16 cellular contexts compared by ENCODE assay signal in genomic region chr9:91856419-91856818, GRCh38.
A peak's percentile ranks its signal among the peaks of the same experiment; 100 is the strongest.
DNase-seq lines count a peak whose midpoint lies in the region; ATAC-seq and TF ChIP-seq lines count a peak whose summit lies in the region.
"Had no signal": no experiment of that assay in that cellular context is flagged by ENCODE, and none has a peak within 500 bp of the region (broad histone marks: within the 10 kb centered on the region; RNA-seq: fewer than 3 reads in every experiment).

No MANE protein-coding gene starts in this region.

- H3K27ac Mint-ChIP-seq in neural crest cell (ENCODE audit: unreplicated experiment) = no peak overlapping the region
- H3K27ac Mint-ChIP-seq: activated naive CD4-positive, alpha-beta T cell treated with anti-CD3 and anti-CD28 coated beads, Interleukin-2, amount 10 ng/mL, durations not matched to agents 7 days and 5 days had no signal

- H3K9me3 Mint-ChIP-seq in neural crest cell = peaks cover 4% of the 10 kb centered on the region
- H3K9me3 Mint-ChIP-seq: activated naive CD4-positive, alpha-beta T cell treated with anti-CD3 and anti-CD28 coated beads, Interleukin-2, amount 10 ng/mL, durations not matched to agents 7 days and 5 days had no signal

- ATAC-seq in HCT116 (peak; percentile 57; the same call in 1 of the 2 replicates), GM21619 (IDR thresholded peaks at IDR 0.05; ENCODE audit: unreplicated experiment) (no peak), HG03469 (IDR thresholded peaks at IDR 0.05; ENCODE audit: unreplicated experiment) (no peak)
- ATAC-seq: heart right ventricle had no signal

- DNase-seq in NCI-H82 (lab: John Stamatoyannopoulos, UW) (peak; percentile 29), NCI-H82 treated with DMSO at 0.1 percent for 48 hours (lab: John Stamatoyannopoulos, UW; ENCODE audit: unreplicated experiment) (no peak), HCT116 (ENCODE audit: low read depth, low spot score) (no peak), breast epithelium (ENCODE audit: low spot score in 2 of 2) (no peak), neural crest cell (ENCODE audit: low read depth, low spot score) (no peak), NCI-H1048 (lab: John Stamatoyannopoulos, UW) (no peak)
- DNase-seq: activated CD4-positive, alpha-beta T cell treated with anti-CD3 and anti-CD28 coated beads for 4 hours; activated naive CD4-positive, alpha-beta T cell treated with anti-CD3 and anti-CD28 coated beads, Interleukin-2, amount 10 ng/mL, durations not matched to agents 7 days and 5 days; Calu3; colonic mucosa; heart right ventricle; stimulated activated CD4-positive, alpha-beta T cell treated with anti-CD3 and anti-CD28 coated beads, Interleukin-4, amount 100 ng/mL, for 1 hour; SW 1271 had no signal

- TF ChIP-seq POLR2A in HCT116 (IDR thresholded peaks at IDR 0.05; ENCODE audit: borderline replicate concordance, extremely low read depth, insufficient read depth, insufficient read length) (no peak), breast epithelium (IDR thresholded peaks at IDR 0.05) (no peak)

- no peaks in the 10 kb centered on the region for H3K27me3 Mint-ChIP-seq in neural crest cell (ENCODE audit: low read depth)

- H3K4me3 ChIP-seq in HCT116 (replicated peaks in 1 of 2; ENCODE audit: low read depth in 1 of 2, low read length in 2 of 2) (no peak overlapping the region), breast epithelium (no peak overlapping the region)
- H3K4me3 ChIP-seq: colonic mucosa, heart right ventricle, skin epidermis had no signal

- TF ChIP-seq CTCF in HCT116 (IDR thresholded peaks at IDR 0.05 in 2 of 3, conservative IDR thresholded peaks at IDR 0.05 in 1 of 3; ENCODE audit: borderline replicate concordance in 1 of 3, insufficient read depth in 1 of 3, low read depth in 2 of 3, low read length in 2 of 3) (no peak), breast epithelium (IDR thresholded peaks at IDR 0.05) (no peak), neural crest cell (conservative IDR thresholded peaks at IDR 0.05) (no peak)

- H3K4me1 Mint-ChIP-seq in neural crest cell = peaks cover 61% of the 10 kb centered on the region
- H3K4me1 Mint-ChIP-seq: activated naive CD4-positive, alpha-beta T cell treated with anti-CD3 and anti-CD28 coated beads, Interleukin-2, amount 10 ng/mL, durations not matched to agents 7 days and 5 days had no signal

- no peaks in the 10 kb centered on the region for H3K9me2 ChIP-seq in HCT116 (ENCODE audit: insufficient read depth)

- H3K9me3 ChIP-seq in HCT116 (ENCODE audit: control insufficient read depth in 1 of 2, insufficient read depth in 1 of 2, low read depth in 1 of 2, low read length in 2 of 2) (no peaks in the 10 kb centered on the region), breast epithelium (no peaks in the 10 kb centered on the region)
- H3K9me3 ChIP-seq: colonic mucosa, heart right ventricle had no signal

- H3K4me1 ChIP-seq in HCT116 (ENCODE audit: control insufficient read depth in 1 of 2, insufficient read depth in 2 of 2, low read length in 2 of 2) = peaks cover 0 to 8% of the 10 kb centered on the region in 2 experiments; a peak in 1 of 4 replicates
- H3K4me1 ChIP-seq in breast epithelium = peaks cover 0 to 4% of the 10 kb centered on the region in 2 donors
- H3K4me1 ChIP-seq: colonic mucosa, heart right ventricle had no signal

- H2AFZ ChIP-seq in HCT116 (ENCODE audit: low read depth, low read length, poor library complexity, severe bottlenecking) = no peak overlapping the region

- H3K36me3 ChIP-seq in HCT116 (ENCODE audit: control insufficient read depth in 1 of 2, insufficient read depth in 2 of 2, low read length in 2 of 2) = no peaks in the 10 kb centered on the region
- H3K36me3 ChIP-seq in breast epithelium = no peaks in the 10 kb centered on the region
- H3K36me3 ChIP-seq: colonic mucosa, heart right ventricle had no signal

- H3K4me3 Mint-ChIP-seq in neural crest cell = peak overlapping the region; percentile 38
- H3K4me3 Mint-ChIP-seq: activated naive CD4-positive, alpha-beta T cell treated with anti-CD3 and anti-CD28 coated beads, Interleukin-2, amount 10 ng/mL, durations not matched to agents 7 days and 5 days had no signal

- POLR2A ChIA-PET in HCT116 (lab: Charles Lee) = no interaction called here

- no peak overlapping the region for H3K9ac ChIP-seq in HCT116 (ENCODE audit: low read length)

- intact Hi-C loops in HCT116 (cut with micrococcal nuclease) = no loop called here
- intact Hi-C loops in breast epithelium (cut with DNase I; ENCODE audit: low total_unique reads) = no loop called here

- CTCF ChIA-PET in HCT116 (lab: Charles Lee) = no interaction called here

- no peaks in the 10 kb centered on the region for H4K20me1 ChIP-seq in HCT116 (ENCODE audit: insufficient read depth)

- H3K36me3 Mint-ChIP-seq in neural crest cell (ENCODE audit: low read depth) = peaks cover 8% of the 10 kb centered on the region
- H3K36me3 Mint-ChIP-seq: activated naive CD4-positive, alpha-beta T cell treated with anti-CD3 and anti-CD28 coated beads, Interleukin-2, amount 10 ng/mL, durations not matched to agents 7 days and 5 days had no signal

- H3K27ac ChIP-seq in HCT116 (ENCODE audit: low read depth, low read length) = no peak overlapping the region
- peak overlapping the region; percentile 7 to 48 for H3K27ac ChIP-seq in breast epithelium
- H3K27ac ChIP-seq: colonic mucosa, heart right ventricle, skin epidermis had no signal

- RAD21 ChIA-PET in HCT116 (lab: Charles Lee; ENCODE audit: low non-redundant PET in 1 of 2, low total read pairs in 2 of 2, uncharacterized antibody in 2 of 2, unreplicated experiment in 2 of 2) = no interaction called here

- no TSS peak for BruUV-seq in HCT116 (replicated peaks; lab: Mats Ljungman, UMichigan)

- H3K27me3 ChIP-seq in HCT116 (ENCODE audit: insufficient read depth, low read length) = no peaks in the 10 kb centered on the region
- no peaks in the 10 kb centered on the region for H3K27me3 ChIP-seq in breast epithelium
- H3K27me3 ChIP-seq: colonic mucosa, heart right ventricle had no signal

- peak; percentile 15; the same call in 1 of the 2 replicates for TF ChIP-seq RAD21 in HCT116 (IDR thresholded peaks at IDR 0.05; ENCODE audit: low read depth)

- no peak overlapping the region for H3K4me2 ChIP-seq in HCT116 (ENCODE audit: low read length)

- H3K79me2 ChIP-seq in HCT116 (ENCODE audit: insufficient read depth, low read length) = no peaks in the 10 kb centered on the region

TF ChIP-seq in HCT116, 20 proteins besides CTCF, POLR2A, EP300 and RAD21:
- TF ChIP-seq POLR2AphosphoS5 (IDR thresholded peaks at IDR 0.05; ENCODE audit: low read depth, low read length) (no peak), ZNF274 (IDR thresholded peaks at IDR 0.05; ENCODE audit: low read depth, low read length) (no peak), ATF3 (IDR thresholded peaks at IDR 0.05) (no peak), ELF1 (IDR thresholded peaks at IDR 0.05; ENCODE audit: borderline replicate concordance, low read depth) (no peak), YY1 (IDR thresholded peaks at IDR 0.05; ENCODE audit: extremely low read depth, insufficient replicate concordance, low read depth, low read length) (no peak), JUND (IDR thresholded peaks at IDR 0.05) (no peak)
